ENCODE assay signal across 18 cellular contexts in genomic region chr10:30970760-30971460, GRCh38.
DNase-seq lines count a peak whose midpoint lies in the region; ATAC-seq and TF ChIP-seq lines count a peak whose summit lies in the region.
"Had no signal": no experiment of that assay in that cellular context is flagged by ENCODE, and none has a peak within 500 bp of the region (broad histone marks: within the 10 kb centered on the region; RNA-seq: fewer than 3 reads in every experiment).

No MANE protein-coding gene starts in this region.

- no peaks in the 10 kb centered on the region for H3K9me3 ChIP-seq in gastrocnemius medialis
- H3K9me3 ChIP-seq: pancreas had no signal

- TF ChIP-seq CTCF in cardiac fibroblast (IDR thresholded peaks at IDR 0.05; ENCODE audit: low read depth, low read length) = no peak
- TF ChIP-seq CTCF in gastrocnemius medialis (IDR thresholded peaks at IDR 0.05 in 4 of 5, conservative IDR thresholded peaks at IDR 0.05 in 1 of 5) = no peak

- TF ChIP-seq POLR2A in gastrocnemius medialis (IDR thresholded peaks at IDR 0.05) = no peak

- intact Hi-C loops in left cardiac atrium (cut with DNase I) = loop anchor here in 1 of 2 donors (10.0 kb wide), 1 partner anchor 54 kb away; no protein-coding TSS in a partner anchor
- intact Hi-C loops in gastrocnemius medialis (cut with DNase I; ENCODE audit: low total_unique reads) = loop anchor here (5.0 kb wide), 4 partner anchors 36 to 1086 kb away; partner anchors contain the start of gene KIF5B

- ATAC-seq in left cardiac atrium (peak; percentile 15 to 48), gastrocnemius medialis (peak; percentile 16 to 47), GM21825 (IDR thresholded peaks at IDR 0.05; ENCODE audit: unreplicated experiment) (no peak)
- ATAC-seq: pancreas had no signal

- H3K36me3 ChIP-seq in gastrocnemius medialis = no peaks in the 10 kb centered on the region
- H3K36me3 ChIP-seq: pancreas had no signal

- H3K4me3 ChIP-seq in cardiac fibroblast (replicated peaks in 1 of 2; ENCODE audit: low read depth in 2 of 2, low read length in 2 of 2) (no peak overlapping the region), gastrocnemius medialis (peak overlapping the region in 2 of 4 donors; percentile 10 to 17)
- H3K4me3 ChIP-seq: lung, pancreas had no signal

- in situ Hi-C loops in gastrocnemius medialis (cut with MboI; ENCODE audit: low sequenced_read_pairs in 4 of 4) = no loop called here

- peaks cover 52 to 54% of the 10 kb centered on the region in 2 donors for H3K4me1 ChIP-seq in gastrocnemius medialis
- H3K4me1 ChIP-seq: pancreas had no signal

- peak; percentile 58 for DNase-seq in EH (ENCODE audit: low read depth)
- DNase-seq in cardiac fibroblast (ENCODE audit: low read depth in 2 of 2) = peak; percentile 66 to 70
- no peak for DNase-seq in left cardiac atrium
- DNase-seq in gastrocnemius medialis = peak in 1 of 2 donors; percentile 63
- no peak for DNase-seq in inferior parietal cortex (ENCODE audit: extremely low spot score)
- DNase-seq in NCI-H1417 treated with DMSO at 0.1 percent for 48 hours (lab: John Stamatoyannopoulos, UW) = no peak
- no peak for DNase-seq in stimulated activated CD4-positive, alpha-beta T cell treated with anti-CD3 and anti-CD28 coated beads, Interleukin-15, amount 100 ng/mL, for 24 hours
- DNase-seq: ACHN; activated CD4-positive, alpha-beta T cell treated with anti-CD3 and anti-CD28 coated beads, Interleukin-2, amount 50 U/mL, for 1 hour; activated CD8-positive, alpha-beta memory T cell treated with anti-CD3 and anti-CD28 coated beads, Interleukin-2, amount 50 U/mL, for 48 hours; aorta; DMS 273 treated with DMSO at 0.1 percent for 48 hours; NCI-H1092 treated with DMSO at 0.1 percent for 48 hours; NCI-H2107; NCI-H510A; pancreas had no signal

- H3K27me3 ChIP-seq in gastrocnemius medialis = no peaks in the 10 kb centered on the region
- H3K27me3 ChIP-seq: pancreas had no signal

- peak overlapping the region; percentile 84 to 93 (median 89) for H3K27ac ChIP-seq in gastrocnemius medialis
- H3K27ac ChIP-seq: pancreas had no signal

Comparison
In these comparisons a context has a peak if more than half of its experiments do, and no peak if none do; other contexts are left out.
1. DNase-seq: peak in EH (single experiment) and cardiac fibroblast (2 of 2); none in left cardiac atrium (single experiment), inferior parietal cortex (single experiment), NCI-H1417 treated with DMSO at 0.1 percent for 48 hours (single experiment) and stimulated activated CD4-positive, alpha-beta T cell treated with anti-CD3 and anti-CD28 coated beads, Interleukin-15, amount 100 ng/mL, for 24 hours (single experiment).